3 cellular contexts compared by ENCODE assay signal in genomic region chr11:96963375-96963774, GRCh38.
TF ChIP-seq lines count a peak whose summit lies in the region.

No MANE protein-coding gene starts in this region.

TF ChIP-seq in HepG2, 621 proteins besides CTCF, POLR2A, EP300 and RAD21:
- TF ChIP-seq CENPX (CRISPR knock-in tag; IDR thresholded peaks at IDR 0.05) (no peak), DZIP1 (CRISPR knock-in tag; IDR thresholded peaks at IDR 0.05) (no peak), ZNF224 (CRISPR knock-in tag; IDR thresholded peaks at IDR 0.05) (no peak), CEBPB (IDR thresholded peaks at IDR 0.05; ENCODE audit: borderline replicate concordance, low read depth, low read length) (peak; percentile 72), HDAC1 (CRISPR knock-in tag; IDR thresholded peaks at IDR 0.05) (no peak), FOXP4 (CRISPR knock-in tag; IDR thresholded peaks at IDR 0.05) (no peak)

TF ChIP-seq in IMR-90, 13 proteins besides CTCF, POLR2A, EP300 and RAD21:
- TF ChIP-seq CHD1 (IDR thresholded peaks at IDR 0.05; ENCODE audit: low read depth, low read length) (no peak), CEBPB (IDR thresholded peaks at IDR 0.05; ENCODE audit: low read depth, low read length) (peak; percentile 64), SMC3 (IDR thresholded peaks at IDR 0.05; ENCODE audit: low read depth, low read length) (no peak), RFX5 (IDR thresholded peaks at IDR 0.05; ENCODE audit: low read depth, low read length) (no peak)

TF ChIP-seq in K562, 482 proteins besides CTCF, POLR2A, EP300 and RAD21:
- TF ChIP-seq, protein P1, sequence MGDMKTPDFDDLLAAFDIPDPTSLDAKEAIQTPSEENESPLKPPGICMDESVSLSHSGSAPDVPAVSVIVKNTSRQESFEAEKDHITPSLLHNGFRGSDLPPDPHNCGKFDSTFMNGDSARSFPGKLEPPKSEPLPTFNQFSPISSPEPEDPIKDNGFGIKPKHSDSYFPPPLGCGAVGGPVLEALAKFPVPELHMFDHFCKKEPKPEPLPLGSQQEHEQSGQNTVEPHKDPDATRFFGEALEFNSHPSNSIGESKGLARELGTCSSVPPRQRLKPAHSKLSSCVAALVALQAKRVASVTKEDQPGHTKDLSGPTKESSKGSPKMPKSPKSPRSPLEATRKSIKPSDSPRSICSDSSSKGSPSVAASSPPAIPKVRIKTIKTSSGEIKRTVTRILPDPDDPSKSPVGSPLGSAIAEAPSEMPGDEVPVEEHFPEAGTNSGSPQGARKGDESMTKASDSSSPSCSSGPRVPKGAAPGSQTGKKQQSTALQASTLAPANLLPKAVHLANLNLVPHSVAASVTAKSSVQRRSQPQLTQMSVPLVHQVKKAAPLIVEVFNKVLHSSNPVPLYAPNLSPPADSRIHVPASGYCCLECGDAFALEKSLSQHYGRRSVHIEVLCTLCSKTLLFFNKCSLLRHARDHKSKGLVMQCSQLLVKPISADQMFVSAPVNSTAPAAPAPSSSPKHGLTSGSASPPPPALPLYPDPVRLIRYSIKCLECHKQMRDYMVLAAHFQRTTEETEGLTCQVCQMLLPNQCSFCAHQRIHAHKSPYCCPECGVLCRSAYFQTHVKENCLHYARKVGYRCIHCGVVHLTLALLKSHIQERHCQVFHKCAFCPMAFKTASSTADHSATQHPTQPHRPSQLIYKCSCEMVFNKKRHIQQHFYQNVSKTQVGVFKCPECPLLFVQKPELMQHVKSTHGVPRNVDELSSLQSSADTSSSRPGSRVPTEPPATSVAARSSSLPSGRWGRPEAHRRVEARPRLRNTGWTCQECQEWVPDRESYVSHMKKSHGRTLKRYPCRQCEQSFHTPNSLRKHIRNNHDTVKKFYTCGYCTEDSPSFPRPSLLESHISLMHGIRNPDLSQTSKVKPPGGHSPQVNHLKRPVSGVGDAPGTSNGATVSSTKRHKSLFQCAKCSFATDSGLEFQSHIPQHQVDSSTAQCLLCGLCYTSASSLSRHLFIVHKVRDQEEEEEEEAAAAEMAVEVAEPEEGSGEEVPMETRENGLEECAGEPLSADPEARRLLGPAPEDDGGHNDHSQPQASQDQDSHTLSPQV (IDR thresholded peaks at IDR 0.05), result no peak
- TF ChIP-seq CEBPG (CRISPR knock-in tag; IDR thresholded peaks at IDR 0.05) (no peak), CEBPG (tag; conservative IDR thresholded peaks at IDR 0.05 in 1 of 2, IDR thresholded peaks at IDR 0.05 in 1 of 2) (peak in 1 of 2 experiments; percentile 66; a peak in 2 of 4 replicates), HMGXB4 (CRISPR knock-in tag; IDR thresholded peaks at IDR 0.05) (no peak), FOSL1 (tag; conservative IDR thresholded peaks at IDR 0.05) (no peak), CEBPB (tag; IDR thresholded peaks at IDR 0.05) (peak; percentile 73), PHF8 (IDR thresholded peaks at IDR 0.05; ENCODE audit: borderline replicate concordance, low read length) (no peak), HDAC8 (tag; IDR thresholded peaks at IDR 0.05) (no peak)
